Comparison of ENCODE assay signal across 9 cellular contexts in genomic region chr7:80134105-80134535, GRCh38. TPM values are rescaled to one million over a fixed set of nuclear protein-coding genes. Genes with fewer than 3 reads are reported as not detected.
A peak's percentile ranks its signal among the peaks of the same experiment; 100 is the strongest.
DNase-seq lines count a peak whose midpoint lies in the region; ATAC-seq and TF ChIP-seq lines count a peak whose summit lies in the region.
"Had no signal": no experiment of that assay in that cellular context is flagged by ENCODE, and none has a peak within 500 bp of the region (broad histone marks: within the 10 kb centered on the region; RNA-seq: fewer than 3 reads in every experiment).

No MANE protein-coding gene starts in this region.

- in situ Hi-C loops in transverse colon (cut with MboI; ENCODE audit: low pct_ligation_motif_present in 1 of 4, low pct_unique_long_range_greater_than_20kb in 1 of 4, low sequenced_read_pairs in 3 of 4) = loop anchor here in 1 of 4 donors (10.0 kb wide), 1 partner anchor 261 kb away; no protein-coding TSS in a partner anchor

- no peak for TF ChIP-seq POLR2A in transverse colon (IDR thresholded peaks at IDR 0.05)

- H3K4me1 Mint-ChIP-seq in activated CD4-positive, alpha-beta memory T cell treated with anti-CD3 and anti-CD28 coated beads for 36 hours (ENCODE audit: low read depth) = peaks cover 19% of the 10 kb centered on the region
- H3K4me1 Mint-ChIP-seq in activated CD4-positive, alpha-beta memory T cell treated with anti-CD3 and anti-CD28 coated beads, Interleukin-2, amount 10 ng/mL, durations not matched to agents 7 days and 5 days = peaks cover 8% of the 10 kb centered on the region

- H3K9me3 Mint-ChIP-seq in activated CD4-positive, alpha-beta memory T cell treated with anti-CD3 and anti-CD28 coated beads for 36 hours = no peaks in the 10 kb centered on the region
- H3K9me3 Mint-ChIP-seq in activated CD4-positive, alpha-beta memory T cell treated with anti-CD3 and anti-CD28 coated beads, Interleukin-2, amount 10 ng/mL, durations not matched to agents 7 days and 5 days = no peaks in the 10 kb centered on the region

- TF ChIP-seq CTCF in cardiac fibroblast (IDR thresholded peaks at IDR 0.05; ENCODE audit: low read depth, low read length) = no peak
- no peak for TF ChIP-seq CTCF in lung (IDR thresholded peaks at IDR 0.05; ENCODE audit: control extremely low read depth, extremely low read depth)
- TF ChIP-seq CTCF in transverse colon (IDR thresholded peaks at IDR 0.05) = no peak

- H3K36me3 Mint-ChIP-seq in activated CD4-positive, alpha-beta memory T cell treated with anti-CD3 and anti-CD28 coated beads for 36 hours = no peaks in the 10 kb centered on the region
- peaks cover 6% of the 10 kb centered on the region for H3K36me3 Mint-ChIP-seq in activated CD4-positive, alpha-beta memory T cell treated with anti-CD3 and anti-CD28 coated beads, Interleukin-2, amount 10 ng/mL, durations not matched to agents 7 days and 5 days (ENCODE audit: low read depth)

- peaks cover 32% of the 10 kb centered on the region for H3K27me3 Mint-ChIP-seq in activated CD4-positive, alpha-beta memory T cell treated with anti-CD3 and anti-CD28 coated beads for 36 hours
- peaks cover 27% of the 10 kb centered on the region for H3K27me3 Mint-ChIP-seq in activated CD4-positive, alpha-beta memory T cell treated with anti-CD3 and anti-CD28 coated beads, Interleukin-2, amount 10 ng/mL, durations not matched to agents 7 days and 5 days

- no peak for DNase-seq in activated CD4-positive, alpha-beta memory T cell treated with anti-CD3 and anti-CD28 coated beads for 36 hours
- no peak for DNase-seq in activated CD4-positive, alpha-beta memory T cell treated with anti-CD3 and anti-CD28 coated beads, Interleukin-2, amount 10 ng/mL, durations not matched to agents 7 days and 5 days
- no peak for DNase-seq in cardiac fibroblast (ENCODE audit: low read depth in 2 of 2)
- DNase-seq in lung (ENCODE audit: low spot score) = no peak
- no peak for DNase-seq in transverse colon
- no peak for DNase-seq in activated CD4-positive, alpha-beta T cell treated with anti-CD3 and anti-CD28 coated beads, Interleukin-2, amount 50 U/mL, for 4 hours
- DNase-seq in stimulated activated naive CD4-positive, alpha-beta T cell treated with Interleukin-2 at 50 U/mL for 16 hours (lab: John Stamatoyannopoulos, UW) = no peak
- no peak for DNase-seq in epidermal melanocyte (ENCODE audit: insufficient read length, low spot score)
- DNase-seq: DND-41 had no signal

- H3K9me3 ChIP-seq in lung (ENCODE audit: control insufficient read depth in 2 of 2, insufficient read depth in 1 of 2, low read length in 1 of 2) = no peaks in the 10 kb centered on the region
- no peaks in the 10 kb centered on the region for H3K9me3 ChIP-seq in transverse colon

- H3K4me1 ChIP-seq in lung (ENCODE audit: control insufficient read depth in 2 of 2, insufficient read depth in 2 of 2, low read length in 2 of 2) (peaks cover 3 to 7% of the 10 kb centered on the region in 2 donors), transverse colon (peaks cover 6 to 50% (median 16%) of the 10 kb centered on the region in 4 donors)

- H3K36me3 ChIP-seq in lung (ENCODE audit: control insufficient read depth in 2 of 2, insufficient read depth in 2 of 2, low read length in 2 of 2) (no peaks in the 10 kb centered on the region), transverse colon (no peaks in the 10 kb centered on the region)

- H3K27ac ChIP-seq in lung (ENCODE audit: low read depth in 1 of 2, low read length in 1 of 2) = peak overlapping the region; percentile 46 to 87
- H3K27ac ChIP-seq in transverse colon = peak overlapping the region; percentile 88 to 97 (median 94)

- ATAC-seq in lung (ENCODE audit: insufficient read depth, low FRiP score) = peak; percentile 21

- WGBS in lung, 2 donors = 11 to 15% methylated on average over 12 of the region's 12 CpGs
- 8 to 9% methylated on average over 5 to 12 of the region's 12 CpGs for WGBS in transverse colon (ENCODE audit: low coverage in 1 of 2), 2 donors

- H3K27me3 ChIP-seq in lung (ENCODE audit: control insufficient read depth, insufficient read depth) (no peaks in the 10 kb centered on the region), transverse colon (no peaks in the 10 kb centered on the region)

- no peak overlapping the region for H3K27ac Mint-ChIP-seq in activated CD4-positive, alpha-beta memory T cell treated with anti-CD3 and anti-CD28 coated beads for 36 hours
- no peak overlapping the region for H3K27ac Mint-ChIP-seq in activated CD4-positive, alpha-beta memory T cell treated with anti-CD3 and anti-CD28 coated beads, Interleukin-2, amount 10 ng/mL, durations not matched to agents 7 days and 5 days

- peak overlapping the region; percentile 58 to 74 for H3K4me3 ChIP-seq in cardiac fibroblast (replicated peaks in 1 of 2; ENCODE audit: low read depth in 2 of 2, low read length in 2 of 2)
- peak overlapping the region; percentile 87 for H3K4me3 ChIP-seq in lung
- peak overlapping the region; percentile 37 to 94 (median 80) for H3K4me3 ChIP-seq in transverse colon

- peak overlapping the region; percentile 7 for H3K4me3 Mint-ChIP-seq in activated CD4-positive, alpha-beta memory T cell treated with anti-CD3 and anti-CD28 coated beads for 36 hours
- no peak overlapping the region for H3K4me3 Mint-ChIP-seq in activated CD4-positive, alpha-beta memory T cell treated with anti-CD3 and anti-CD28 coated beads, Interleukin-2, amount 10 ng/mL, durations not matched to agents 7 days and 5 days

- no peak for TF ChIP-seq EP300 in transverse colon (IDR thresholded peaks at IDR 0.05; ENCODE audit: low read depth)

- CTCF ChIA-PET in activated CD4-positive, alpha-beta memory T cell treated with anti-CD3 and anti-CD28 coated beads for 36 hours (lab: Charles Lee) = interaction anchor here (0.5 kb wide), 1 partner anchor 418 kb away, joined by 3 read pairs; no protein-coding TSS in a partner anchor
- CTCF ChIA-PET in activated CD4-positive, alpha-beta memory T cell treated with anti-CD3 and anti-CD28 coated beads, Interleukin-2, amount 10 ng/mL, durations not matched to agents 7 days and 5 days (lab: Charles Lee) = no interaction called here

- POLR2A ChIA-PET in activated CD4-positive, alpha-beta memory T cell treated with anti-CD3 and anti-CD28 coated beads for 36 hours (lab: Charles Lee) = no interaction called here
- POLR2A ChIA-PET in activated CD4-positive, alpha-beta memory T cell treated with anti-CD3 and anti-CD28 coated beads, Interleukin-2, amount 10 ng/mL, durations not matched to agents 7 days and 5 days (lab: Charles Lee) = no interaction called here

- intact Hi-C loops in activated CD4-positive, alpha-beta memory T cell treated with anti-CD3 and anti-CD28 coated beads for 36 hours (cut with micrococcal nuclease) = no loop called here
- intact Hi-C loops in transverse colon (cut with DNase I; ENCODE audit: low total_unique reads) = loop anchor here (10.0 kb wide), 1 partner anchor 261 kb away; no protein-coding TSS in a partner anchor

RNA-seq across cellular contexts. Expression of gene GNAI1, which starts 0.5 kb away (rescaled TPM):
- 1 to 10 TPM in 1 of 2 experiments, under 1 TPM in 1; 0.50 to 1.1 TPM for total RNA-seq in activated CD4-positive, alpha-beta memory T cell treated with anti-CD3 and anti-CD28 coated beads for 36 hours
- total RNA-seq in activated CD4-positive, alpha-beta memory T cell treated with anti-CD3 and anti-CD28 coated beads, Interleukin-2, amount 10 ng/mL, durations not matched to agents 7 days and 5 days = not detected
- total RNA-seq in lung (100 to 1,000 TPM in 1 of 2 donors, 10 to 100 TPM in 1; 28.5 to 155 TPM), transverse colon (10 to 100 TPM in 3 of 4 donors, 1 to 10 TPM in 1; 3.0 to 46.0 (median 37.4) TPM)
- 10 to 100 TPM; 10.4 to 11.9 TPM for polyA plus RNA-seq in lung
